1 cellular context compared by ENCODE assay signal in the genomic region with DNA sequence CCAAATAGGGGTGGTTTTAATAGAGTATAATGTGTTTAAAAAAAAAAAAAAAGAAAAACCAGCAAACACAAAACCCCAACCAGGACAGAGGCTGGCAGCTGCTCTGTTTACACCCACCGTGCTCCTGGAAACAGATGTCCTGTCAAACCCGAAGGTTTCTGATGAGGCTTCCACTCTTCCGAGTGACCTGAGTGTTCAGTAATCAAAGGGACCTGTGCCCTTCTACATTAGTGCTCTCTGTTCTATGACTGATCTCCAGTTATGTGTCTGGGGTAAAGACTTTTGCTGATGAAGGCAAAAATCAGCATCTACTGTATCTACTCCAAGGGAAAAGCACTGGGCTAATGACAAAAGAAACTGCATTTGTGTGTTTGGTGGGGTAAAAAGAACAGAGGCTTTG.
A peak's percentile ranks its signal among the peaks of the same experiment; 100 is the strongest.
TF ChIP-seq lines count a peak whose summit lies in the region.

No MANE protein-coding gene starts in this region.

TF ChIP-seq in HepG2, 621 proteins besides CTCF, POLR2A, EP300 and RAD21:
- TF ChIP-seq, protein P1, sequence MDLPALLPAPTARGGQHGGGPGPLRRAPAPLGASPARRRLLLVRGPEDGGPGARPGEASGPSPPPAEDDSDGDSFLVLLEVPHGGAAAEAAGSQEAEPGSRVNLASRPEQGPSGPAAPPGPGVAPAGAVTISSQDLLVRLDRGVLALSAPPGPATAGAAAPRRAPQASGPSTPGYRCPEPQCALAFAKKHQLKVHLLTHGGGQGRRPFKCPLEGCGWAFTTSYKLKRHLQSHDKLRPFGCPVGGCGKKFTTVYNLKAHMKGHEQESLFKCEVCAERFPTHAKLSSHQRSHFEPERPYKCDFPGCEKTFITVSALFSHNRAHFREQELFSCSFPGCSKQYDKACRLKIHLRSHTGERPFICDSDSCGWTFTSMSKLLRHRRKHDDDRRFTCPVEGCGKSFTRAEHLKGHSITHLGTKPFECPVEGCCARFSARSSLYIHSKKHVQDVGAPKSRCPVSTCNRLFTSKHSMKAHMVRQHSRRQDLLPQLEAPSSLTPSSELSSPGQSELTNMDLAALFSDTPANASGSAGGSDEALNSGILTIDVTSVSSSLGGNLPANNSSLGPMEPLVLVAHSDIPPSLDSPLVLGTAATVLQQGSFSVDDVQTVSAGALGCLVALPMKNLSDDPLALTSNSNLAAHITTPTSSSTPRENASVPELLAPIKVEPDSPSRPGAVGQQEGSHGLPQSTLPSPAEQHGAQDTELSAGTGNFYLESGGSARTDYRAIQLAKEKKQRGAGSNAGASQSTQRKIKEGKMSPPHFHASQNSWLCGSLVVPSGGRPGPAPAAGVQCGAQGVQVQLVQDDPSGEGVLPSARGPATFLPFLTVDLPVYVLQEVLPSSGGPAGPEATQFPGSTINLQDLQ (CRISPR knock-in tag; IDR thresholded peaks at IDR 0.05), result no peak
- TF ChIP-seq EZH2 (conservative IDR thresholded peaks at IDR 0.05; ENCODE audit: low read depth, low read length) (no peak), ZNF891 (CRISPR knock-in tag; IDR thresholded peaks at IDR 0.05) (no peak), MAFK (conservative IDR thresholded peaks at IDR 0.05 in 1 of 2, IDR thresholded peaks at IDR 0.05 in 1 of 2; ENCODE audit: low read length in 2 of 2) (peak; percentile 76 to 86), MAFF (IDR thresholded peaks at IDR 0.05; ENCODE audit: low read depth, low read length) (peak; percentile 61; the same call in 1 of the 2 replicates), ZNF282 (IDR thresholded peaks at IDR 0.05; ENCODE audit: partially characterized antibody) (no peak), ZNF589 (CRISPR knock-in tag; conservative IDR thresholded peaks at IDR 0.05) (no peak)
- TF ChIP-seq, protein P2, sequence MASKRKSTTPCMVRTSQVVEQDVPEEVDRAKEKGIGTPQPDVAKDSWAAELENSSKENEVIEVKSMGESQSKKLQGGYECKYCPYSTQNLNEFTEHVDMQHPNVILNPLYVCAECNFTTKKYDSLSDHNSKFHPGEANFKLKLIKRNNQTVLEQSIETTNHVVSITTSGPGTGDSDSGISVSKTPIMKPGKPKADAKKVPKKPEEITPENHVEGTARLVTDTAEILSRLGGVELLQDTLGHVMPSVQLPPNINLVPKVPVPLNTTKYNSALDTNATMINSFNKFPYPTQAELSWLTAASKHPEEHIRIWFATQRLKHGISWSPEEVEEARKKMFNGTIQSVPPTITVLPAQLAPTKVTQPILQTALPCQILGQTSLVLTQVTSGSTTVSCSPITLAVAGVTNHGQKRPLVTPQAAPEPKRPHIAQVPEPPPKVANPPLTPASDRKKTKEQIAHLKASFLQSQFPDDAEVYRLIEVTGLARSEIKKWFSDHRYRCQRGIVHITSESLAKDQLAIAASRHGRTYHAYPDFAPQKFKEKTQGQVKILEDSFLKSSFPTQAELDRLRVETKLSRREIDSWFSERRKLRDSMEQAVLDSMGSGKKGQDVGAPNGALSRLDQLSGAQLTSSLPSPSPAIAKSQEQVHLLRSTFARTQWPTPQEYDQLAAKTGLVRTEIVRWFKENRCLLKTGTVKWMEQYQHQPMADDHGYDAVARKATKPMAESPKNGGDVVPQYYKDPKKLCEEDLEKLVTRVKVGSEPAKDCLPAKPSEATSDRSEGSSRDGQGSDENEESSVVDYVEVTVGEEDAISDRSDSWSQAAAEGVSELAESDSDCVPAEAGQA (IDR thresholded peaks at IDR 0.05; ENCODE audit: low read depth), result no peak
- TF ChIP-seq, protein P2 (CRISPR knock-in tag; IDR thresholded peaks at IDR 0.05; ENCODE audit: borderline replicate concordance), result no peak
TF ChIP-seq in HepG2: peak in this region for 2.
